In the genomic region with DNA sequence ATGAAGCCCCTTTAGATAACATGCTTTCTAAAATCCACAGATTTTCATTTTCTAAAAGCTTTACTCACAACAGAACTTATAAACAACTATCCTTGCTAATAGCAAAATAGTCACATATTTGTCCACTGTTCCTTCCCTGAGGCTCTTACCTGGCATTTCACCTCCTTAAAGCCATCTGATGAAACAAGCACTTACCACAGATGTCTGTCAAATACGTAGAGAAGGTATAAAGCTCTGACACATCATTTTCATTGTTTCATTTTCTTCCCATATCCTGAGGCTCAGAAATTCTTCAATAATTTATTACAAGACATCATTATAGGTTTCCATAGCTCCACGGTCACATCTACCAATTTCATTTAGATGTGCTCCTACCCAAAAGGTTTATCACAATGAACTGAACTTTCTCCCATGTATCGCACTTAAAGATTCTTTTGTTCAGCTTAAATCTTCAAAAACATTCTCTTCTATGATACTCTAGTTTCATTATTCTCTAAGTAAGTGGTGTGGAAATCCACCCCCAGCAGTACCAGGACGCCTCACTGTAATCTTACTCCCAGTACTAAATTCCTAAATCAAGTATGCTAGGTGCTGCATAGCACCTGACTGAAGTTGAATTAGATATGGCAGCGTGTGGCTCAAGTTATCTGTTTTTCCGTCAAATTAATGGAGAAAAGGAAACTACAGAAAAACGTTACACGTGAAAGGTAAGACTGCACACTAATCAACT, we compare ENCODE assay signal across 30 cellular contexts.
"Had no signal": no experiment of that assay in that cellular context is flagged by ENCODE, and none has a peak within 500 bp of the region (broad histone marks: within the 10 kb centered on the region; RNA-seq: fewer than 3 reads in every experiment).

No MANE protein-coding gene starts in this region.

- H3K9me3 Mint-ChIP-seq: activated CD4-positive, alpha-beta memory T cell treated with anti-CD3 and anti-CD28 coated beads, Interleukin-2, amount 10 ng/mL, durations not matched to agents 7 days and 5 days; activated CD4-positive, alpha-beta T cell treated with anti-CD3 and anti-CD28 coated beads, Interleukin-2, amount 10 ng/mL, durations not matched to agents 7 days and 5 days; activated naive CD4-positive, alpha-beta T cell treated with anti-CD3 and anti-CD28 coated beads, Interleukin-2, amount 10 ng/mL, durations not matched to agents 7 days and 5 days; activated naive CD4-positive, alpha-beta T cell treated with anti-CD3 and anti-CD28 coated beads, Interleukin-2, amount 50 U/mL, for 72 hours; activated naive CD8-positive, alpha-beta T cell treated with anti-CD3 and anti-CD28 coated beads, Interleukin-2, amount 50 U/mL, for 24 hours; activated T-cell treated with anti-CD3 and anti-CD28 coated beads, Interleukin-2, amount 50 U/mL, for 24 hours; activated T-cell treated with anti-CD3 and anti-CD28 coated beads, Interleukin-2, amount 50 U/mL, for 72 hours; dendritic cell treated with granulocyte-macrophage colony-stimulating factor and Interleukin-4, amounts not matched to agents 40 ng/mL and 50 ng/mL, for 4 days had no signal

- H3K27me3 Mint-ChIP-seq: activated CD4-positive, alpha-beta memory T cell treated with anti-CD3 and anti-CD28 coated beads, Interleukin-2, amount 10 ng/mL, durations not matched to agents 7 days and 5 days; activated CD4-positive, alpha-beta T cell treated with anti-CD3 and anti-CD28 coated beads for 36 hours; activated CD4-positive, alpha-beta T cell treated with anti-CD3 and anti-CD28 coated beads, Interleukin-2, amount 10 ng/mL, durations not matched to agents 7 days and 5 days; activated naive CD4-positive, alpha-beta T cell treated with anti-CD3 and anti-CD28 coated beads, Interleukin-2, amount 10 ng/mL, durations not matched to agents 7 days and 5 days; activated naive CD8-positive, alpha-beta T cell treated with anti-CD3 and anti-CD28 coated beads, Interleukin-2, amount 50 U/mL, for 24 hours; activated T-cell treated with anti-CD3 and anti-CD28 coated beads, Interleukin-2, amount 50 U/mL, for 24 hours; dendritic cell treated with granulocyte-macrophage colony-stimulating factor and Interleukin-4, amounts not matched to agents 40 ng/mL and 50 ng/mL, for 4 days had no signal

- H3K4me3 Mint-ChIP-seq: activated CD4-positive, alpha-beta memory T cell treated with anti-CD3 and anti-CD28 coated beads, Interleukin-2, amount 10 ng/mL, durations not matched to agents 7 days and 5 days; activated CD4-positive, alpha-beta T cell treated with anti-CD3 and anti-CD28 coated beads for 36 hours; activated CD4-positive, alpha-beta T cell treated with anti-CD3 and anti-CD28 coated beads, Interleukin-2, amount 10 ng/mL, durations not matched to agents 7 days and 5 days; activated naive CD4-positive, alpha-beta T cell treated with anti-CD3 and anti-CD28 coated beads, Interleukin-2, amount 10 ng/mL, durations not matched to agents 7 days and 5 days; activated naive CD8-positive, alpha-beta T cell treated with anti-CD3 and anti-CD28 coated beads, Interleukin-2, amount 50 U/mL, for 24 hours; activated T-cell treated with anti-CD3 and anti-CD28 coated beads, Interleukin-2, amount 50 U/mL, for 24 hours; activated T-cell treated with anti-CD3 and anti-CD28 coated beads, Interleukin-2, amount 50 U/mL, for 72 hours; brain; dendritic cell treated with granulocyte-macrophage colony-stimulating factor and Interleukin-4, amounts not matched to agents 40 ng/mL and 50 ng/mL, for 4 days had no signal

- FAIRE-seq: frontal cortex had no signal

- H3K9me3 ChIP-seq: adrenal gland, breast epithelium, esophagus squamous epithelium had no signal

- H3K36me3 Mint-ChIP-seq: activated naive CD4-positive, alpha-beta T cell treated with anti-CD3 and anti-CD28 coated beads, Interleukin-2, amount 10 ng/mL, durations not matched to agents 7 days and 5 days; activated naive CD4-positive, alpha-beta T cell treated with anti-CD3 and anti-CD28 coated beads, Interleukin-2, amount 50 U/mL, for 72 hours; brain had no signal

- H3K27ac Mint-ChIP-seq: activated CD4-positive, alpha-beta memory T cell treated with anti-CD3 and anti-CD28 coated beads, Interleukin-2, amount 10 ng/mL, durations not matched to agents 7 days and 5 days; activated CD4-positive, alpha-beta T cell treated with anti-CD3 and anti-CD28 coated beads for 36 hours; activated CD4-positive, alpha-beta T cell treated with anti-CD3 and anti-CD28 coated beads, Interleukin-2, amount 10 ng/mL, durations not matched to agents 7 days and 5 days; activated naive CD4-positive, alpha-beta T cell treated with anti-CD3 and anti-CD28 coated beads, Interleukin-2, amount 10 ng/mL, durations not matched to agents 7 days and 5 days; activated naive CD4-positive, alpha-beta T cell treated with anti-CD3 and anti-CD28 coated beads, Interleukin-2, amount 50 U/mL, for 72 hours; activated naive CD8-positive, alpha-beta T cell treated with anti-CD3 and anti-CD28 coated beads, Interleukin-2, amount 50 U/mL, for 24 hours; activated T-cell treated with anti-CD3 and anti-CD28 coated beads, Interleukin-2, amount 50 U/mL, for 24 hours; activated T-cell treated with anti-CD3 and anti-CD28 coated beads, Interleukin-2, amount 50 U/mL, for 72 hours; brain; dendritic cell treated with granulocyte-macrophage colony-stimulating factor and Interleukin-4, amounts not matched to agents 40 ng/mL and 50 ng/mL, for 4 days had no signal

- H3K4me1 ChIP-seq: adrenal gland, breast epithelium, esophagus squamous epithelium had no signal

- ATAC-seq: activated CD4-positive, alpha-beta T cell treated with anti-CD3 and anti-CD28 coated beads for 36 hours; activated naive CD4-positive, alpha-beta T cell treated with anti-CD3 and anti-CD28 coated beads, Interleukin-2, amount 50 U/mL, for 72 hours; activated naive CD8-positive, alpha-beta T cell treated with anti-CD3 and anti-CD28 coated beads, Interleukin-2, amount 50 U/mL, for 24 hours; activated T-cell treated with anti-CD3 and anti-CD28 coated beads, Interleukin-2, amount 50 U/mL, for 72 hours had no signal

- H3K27ac ChIP-seq: adrenal gland, breast epithelium, cardiac muscle cell, coronary artery, dorsolateral prefrontal cortex, epithelial cell of prostate, esophagus squamous epithelium had no signal

- DNase-seq: activated CD4-positive, alpha-beta memory T cell treated with anti-CD3 and anti-CD28 coated beads, Interleukin-2, amount 10 ng/mL, durations not matched to agents 7 days and 5 days; activated CD4-positive, alpha-beta T cell treated with anti-CD3 and anti-CD28 coated beads for 36 hours; activated CD4-positive, alpha-beta T cell treated with anti-CD3 and anti-CD28 coated beads, Interleukin-2, amount 10 ng/mL, durations not matched to agents 7 days and 5 days; activated CD4-positive, alpha-beta T cell treated with anti-CD3 and anti-CD28 coated beads, Interleukin-2, amount 50 U/mL, for 4 hours; activated CD4-positive, CD25-positive, alpha-beta regulatory T cell; activated CD4-positive, CD25-positive, alpha-beta regulatory T cell treated with anti-CD3 and anti-CD28 coated beads, Interleukin-2, amount 50 U/mL, for 72 hours; activated CD8-positive, alpha-beta memory T cell treated with anti-CD3 and anti-CD28 coated beads, Interleukin-2, amount 50 U/mL, for 48 hours; activated gamma-delta T cell; activated naive CD4-positive, alpha-beta T cell; activated naive CD4-positive, alpha-beta T cell treated with anti-CD3 and anti-CD28 coated beads, Interleukin-2, amount 10 ng/mL, durations not matched to agents 7 days and 5 days; activated naive CD8-positive, alpha-beta T cell treated with anti-CD3 and anti-CD28 coated beads, Interleukin-2, amount 50 U/mL, for 24 hours; activated T-cell treated with anti-CD3 and anti-CD28 coated beads for 4 hours; activated T-cell treated with anti-CD3 and anti-CD28 coated beads, Interleukin-2, amount 50 U/mL, for 24 hours; activated T-cell treated with anti-CD3 and anti-CD28 coated beads, Interleukin-2, amount 50 U/mL, for 72 hours; adrenal gland; amygdala; aorta; central memory CD4-positive, alpha-beta T cell; dorsolateral prefrontal cortex; effector memory CD4-positive, alpha-beta T cell; esophagus squamous epithelium; T-helper 2 cell had no signal

- H3K36me3 ChIP-seq: adrenal gland, breast epithelium, cardiac muscle cell, esophagus squamous epithelium had no signal

- H3K27me3 ChIP-seq: adrenal gland, breast epithelium, cardiac muscle cell, dorsolateral prefrontal cortex, esophagus squamous epithelium had no signal

- H3K4me3 ChIP-seq: adrenal gland, breast epithelium, cardiac muscle cell, coronary artery, dorsolateral prefrontal cortex, esophagus squamous epithelium had no signal
